ENCODE assay signal across 8 cellular contexts in genomic region chr1:234893725-234894630, GRCh38.
DNase-seq lines count a peak whose midpoint lies in the region; ATAC-seq, FAIRE-seq and TF ChIP-seq lines count a peak whose summit lies in the region.

No MANE protein-coding gene starts in this region.

- no peak overlapping the region for H3K4me3 Mint-ChIP-seq in T-cell

- H3K4me3 ChIP-seq in PC-3 (ENCODE audit: low read length): no peak overlapping the region
- H3K4me3 ChIP-seq in endothelial cell of umbilical vein (replicated peaks in 1 of 3; ENCODE audit: insufficient read depth in 1 of 3, low read depth in 1 of 3, low read length in 3 of 3): no peak overlapping the region

- TF ChIP-seq POLR2A in endothelial cell of umbilical vein (IDR thresholded peaks at IDR 0.05; ENCODE audit: low read depth, low read length): no peak

- H3K36me3 Mint-ChIP-seq in T-cell: no peaks in the 10 kb centered on the region

- H3K9me1 ChIP-seq in endothelial cell of umbilical vein (replicated peaks; ENCODE audit: control insufficient read depth, extremely low read depth, insufficient read depth, low read length): no peaks in the 10 kb centered on the region

- no peaks in the 10 kb centered on the region for H3K36me3 ChIP-seq in PC-3 (ENCODE audit: low read depth, low read length)
- H3K36me3 ChIP-seq in endothelial cell of umbilical vein (ENCODE audit: control insufficient read depth in 2 of 2, extremely low read depth in 1 of 2, insufficient read depth in 2 of 2, low read length in 2 of 2): no peaks in the 10 kb centered on the region

- no peaks in the 10 kb centered on the region for H3K79me2 ChIP-seq in PC-3 (ENCODE audit: low read length)
- H3K79me2 ChIP-seq in endothelial cell of umbilical vein (ENCODE audit: control insufficient read depth, insufficient read depth, low read length): no peaks in the 10 kb centered on the region

- H2AFZ ChIP-seq in PC-3 (ENCODE audit: low read length): peak overlapping the region; percentile 20
- peak overlapping the region; percentile 76 for H2AFZ ChIP-seq in endothelial cell of umbilical vein (ENCODE audit: low read depth, low read length)

- FAIRE-seq in endothelial cell of umbilical vein (lab: Jason Lieb, UNC): peak; percentile 97

- POLR2A ChIA-PET in PC-3 (lab: Charles Lee; ENCODE audit: unreplicated experiment) (no interaction called here), endothelial cell of umbilical vein (lab: Charles Lee) (interaction anchor here (1.5 kb wide), 1 partner anchor 24 kb away, joined by 6 read pairs; no protein-coding TSS in a partner anchor), T-cell (lab: Charles Lee) (no interaction called here)

- H3K9ac ChIP-seq in PC-3 (ENCODE audit: low read length) (peak overlapping the region; percentile 66), endothelial cell of umbilical vein (replicated peaks; ENCODE audit: extremely low read depth, insufficient read depth, low read length) (peak overlapping the region; percentile 30)

- H4K20me1 ChIP-seq in PC-3 (ENCODE audit: low read length): no peaks in the 10 kb centered on the region
- H4K20me1 ChIP-seq in endothelial cell of umbilical vein (replicated peaks; ENCODE audit: control insufficient read depth, extremely low read depth, insufficient read depth, low read length): no peaks in the 10 kb centered on the region

- no peaks in the 10 kb centered on the region for H3K9me3 Mint-ChIP-seq in T-cell

- H3K27ac Mint-ChIP-seq in T-cell: no peak overlapping the region

- no TSS peak for BruUV-seq in PC-3 (replicated peaks; lab: Mats Ljungman, UMichigan)
- BruUV-seq in endothelial cell of umbilical vein (replicated peaks; lab: Mats Ljungman, UMichigan): TSS peak; percentile 69

- intact Hi-C loops in PC-3 (cut with micrococcal nuclease): no loop called here
- intact Hi-C loops in endothelial cell of umbilical vein (cut with micrococcal nuclease): loop anchor here (1.0 to 2.0 kb wide), 10 partner anchors 24 to 282 kb away; no protein-coding TSS in a partner anchor

- CTCF ChIA-PET in PC-3 (lab: Charles Lee): no interaction called here
- CTCF ChIA-PET in endothelial cell of umbilical vein (lab: Charles Lee): interaction anchor here (0.8 to 2.1 kb wide), 14 partner anchors 15 to 407 kb away, joined by 3 to 17 read pairs (median 3); no protein-coding TSS in a partner anchor
- CTCF ChIA-PET in T-cell (lab: Charles Lee): no interaction called here

- H3K9me3 ChIP-seq in PC-3 (ENCODE audit: low read length) (no peaks in the 10 kb centered on the region), endothelial cell of umbilical vein (replicated peaks; ENCODE audit: control insufficient read depth, insufficient read depth, low read length) (no peaks in the 10 kb centered on the region)

- H3K4me1 ChIP-seq in PC-3 (ENCODE audit: insufficient read depth, low read length): peaks cover 49% of the 10 kb centered on the region
- H3K4me1 ChIP-seq in endothelial cell of umbilical vein (ENCODE audit: control insufficient read depth, extremely low read depth, insufficient read depth, low read length): peaks cover 20% of the 10 kb centered on the region

- peaks cover 15 to 29% (median 25%) of the 10 kb centered on the region in 3 donors for H3K4me1 Mint-ChIP-seq in T-cell

- peak; percentile 63 for ATAC-seq in PC-3
- no peak for ATAC-seq in T-cell (replicated peaks in 1 of 4)

- no peaks in the 10 kb centered on the region for H3K27me3 ChIP-seq in PC-3 (ENCODE audit: low read length)
- H3K27me3 ChIP-seq in endothelial cell of umbilical vein (ENCODE audit: control insufficient read depth in 2 of 2, insufficient read depth in 2 of 2, low read length in 2 of 2): no peaks in the 10 kb centered on the region

- no peaks in the 10 kb centered on the region for H3K9me2 ChIP-seq in PC-3 (replicated peaks; ENCODE audit: low read length)

- dilution Hi-C loops in endothelial cell of umbilical vein (cut with MboI; ENCODE audit: extremely low pct_ligation_motif_present, low sequenced_read_pairs): no loop called here

- peak in 2 of 3 experiments; percentile 26 to 30 for DNase-seq in activated CD8-positive, alpha-beta memory T cell treated with anti-CD3 and anti-CD28 coated beads for 48 hours (ENCODE audit: low read depth in 2 of 3, low spot score in 2 of 3)
- DNase-seq in activated CD8-positive, alpha-beta memory T cell treated with anti-CD3 and anti-CD28 coated beads for 24 hours: no peak
- DNase-seq in PC-3 (peak; percentile 70), endothelial cell of umbilical vein (ENCODE audit: low read depth, low spot score) (peak; percentile 98), amniotic stem cell (lab: John Stamatoyannopoulos, UW) (no peak), mesenteric fat pad (ENCODE audit: low spot score) (no peak), T-cell (no peak)
- DNase-seq in stimulated activated CD4-positive, alpha-beta T cell treated with anti-CD3 and anti-CD28 coated beads, Interleukin-4, amount 100 ng/mL, for 1 hour: peak; percentile 35

- TF ChIP-seq CTCF in PC-3 (conservative IDR thresholded peaks at IDR 0.05; ENCODE audit: low read depth, low read length) (no peak), endothelial cell of umbilical vein (IDR thresholded peaks at IDR 0.05; ENCODE audit: extremely low read depth in 1 of 2, insufficient read depth in 1 of 2, low read depth in 1 of 2, low read length in 2 of 2) (no peak)

- H3K27me3 Mint-ChIP-seq in T-cell: no peaks in the 10 kb centered on the region

- no peaks in the 10 kb centered on the region for H3F3A ChIP-seq in PC-3 (ENCODE audit: low read length, unreplicated experiment)

- peak overlapping the region; percentile 38; the same call in 1 of the 2 replicates for H3K4me2 ChIP-seq in PC-3 (ENCODE audit: low read length)
- H3K4me2 ChIP-seq in endothelial cell of umbilical vein (ENCODE audit: insufficient read depth, low read length): no peak overlapping the region

- H3K27ac ChIP-seq in PC-3 (ENCODE audit: low read length) (peak overlapping the region; percentile 79), endothelial cell of umbilical vein (ENCODE audit: insufficient read depth, low read depth, low read length) (peak overlapping the region; percentile 93)

TF ChIP-seq in endothelial cell of umbilical vein, 7 proteins besides CTCF, POLR2A, EP300 and RAD21:
- TF ChIP-seq MYC (IDR thresholded peaks at IDR 0.05; ENCODE audit: low read depth, low read length) (no peak), POLR2AphosphoS5 (IDR thresholded peaks at IDR 0.05; ENCODE audit: insufficient read depth, low read depth, low read length) (peak; percentile 35), FOS (IDR thresholded peaks at IDR 0.05; ENCODE audit: borderline replicate concordance, insufficient read depth, low read length) (peak; percentile 79), JUN (IDR thresholded peaks at IDR 0.05; ENCODE audit: borderline replicate concordance, insufficient read depth, insufficient read length, low read depth) (peak; percentile 67), MAX (IDR thresholded peaks at IDR 0.05; ENCODE audit: insufficient read depth, insufficient read length) (no peak), EZH2 (IDR thresholded peaks at IDR 0.05; ENCODE audit: borderline replicate concordance, low read depth, low read length, severe bottlenecking) (no peak), GATA2 (IDR thresholded peaks at IDR 0.05; ENCODE audit: insufficient read depth, insufficient read length, low read depth, low read length) (no peak)

Comparison
In these comparisons a context has a peak if more than half of its experiments do, and no peak if none do; other contexts are left out.
1. DNase-seq: peak in activated CD8-positive, alpha-beta memory T cell treated with anti-CD3 and anti-CD28 coated beads for 48 hours (2 of 3), PC-3 (single experiment), endothelial cell of umbilical vein (single experiment) and stimulated activated CD4-positive, alpha-beta T cell treated with anti-CD3 and anti-CD28 coated beads, Interleukin-4, amount 100 ng/mL, for 1 hour (single experiment); none in activated CD8-positive, alpha-beta memory T cell treated with anti-CD3 and anti-CD28 coated beads for 24 hours (single experiment), amniotic stem cell (single experiment), mesenteric fat pad (single experiment) and T-cell (0 of 34).